In genomic region chr17:82911822-82912221, GRCh38 we compare ENCODE assay signal across 11 cellular contexts.
DNase-seq lines count a peak whose midpoint lies in the region; ATAC-seq lines count a peak whose summit lies in the region.
"Had no signal": no experiment of that assay in that cellular context is flagged by ENCODE, and none has a peak within 500 bp of the region (broad histone marks: within the 10 kb centered on the region; RNA-seq: fewer than 3 reads in every experiment).

No MANE protein-coding gene starts in this region.

- DNase-seq in stimulated activated naive CD8-positive, alpha-beta T cell treated with anti-CD3 and anti-CD28 coated beads, Interleukin-15, Interleukin-2, amounts not matched to agents 100 U/mL and 50 U/mL, for 24 hours: no peak
- no peak for DNase-seq in T-helper 17 cell
- peak; percentile 54 for DNase-seq in left ventricle myocardium superior
- no peak for DNase-seq in D341Med (ENCODE audit: low spot score)
- DNase-seq in T1000 (lab: John Stamatoyannopoulos, UW): no peak
- DNase-seq: PC-9; stimulated activated CD8-positive, alpha-beta memory T cell treated with anti-CD3 and anti-CD28 coated beads, Interleukin-4, amount 100 ng/mL, for 48 hours had no signal

- H3K9me3 ChIP-seq in T-helper 17 cell (ENCODE audit: control insufficient read depth, low read length, poor library complexity, severe bottlenecking): no peaks in the 10 kb centered on the region
- H3K9me3 ChIP-seq: neutrophil had no signal

- peak overlapping the region; percentile 86 for H3K27ac Mint-ChIP-seq in stimulated activated naive CD8-positive, alpha-beta T cell treated with anti-CD3 and anti-CD28 coated beads, Interleukin-15, Interleukin-2, amounts not matched to agents 100 ng/mL and 50 ng/mL, for 24 hours
- H3K27ac Mint-ChIP-seq in T-helper 17 cell: peak overlapping the region; percentile 24

- ATAC-seq in stimulated activated naive CD8-positive, alpha-beta T cell treated with anti-CD3 and anti-CD28 coated beads, Interleukin-15, Interleukin-2, amounts not matched to agents 100 U/mL and 50 U/mL, for 24 hours: no peak
- ATAC-seq in T-helper 17 cell (no peak), left ventricle myocardium superior (peak; percentile 15), HG03045 (IDR thresholded peaks at IDR 0.05; ENCODE audit: unreplicated experiment) (no peak), HG03196 (IDR thresholded peaks at IDR 0.05; ENCODE audit: unreplicated experiment) (no peak)

- H3K27me3 Mint-ChIP-seq in stimulated activated naive CD8-positive, alpha-beta T cell treated with anti-CD3 and anti-CD28 coated beads, Interleukin-15, Interleukin-2, amounts not matched to agents 100 ng/mL and 50 ng/mL, for 24 hours: no peaks in the 10 kb centered on the region
- no peaks in the 10 kb centered on the region for H3K27me3 Mint-ChIP-seq in T-helper 17 cell

- H3K9me3 Mint-ChIP-seq in stimulated activated naive CD8-positive, alpha-beta T cell treated with anti-CD3 and anti-CD28 coated beads, Interleukin-15, Interleukin-2, amounts not matched to agents 100 ng/mL and 50 ng/mL, for 24 hours: no peaks in the 10 kb centered on the region

- H3K4me3 Mint-ChIP-seq in stimulated activated naive CD8-positive, alpha-beta T cell treated with anti-CD3 and anti-CD28 coated beads, Interleukin-15, Interleukin-2, amounts not matched to agents 100 ng/mL and 50 ng/mL, for 24 hours: no peak overlapping the region
- H3K4me3 Mint-ChIP-seq in T-helper 17 cell: no peak overlapping the region

- H3K36me3 Mint-ChIP-seq in stimulated activated naive CD8-positive, alpha-beta T cell treated with anti-CD3 and anti-CD28 coated beads, Interleukin-15, Interleukin-2, amounts not matched to agents 100 ng/mL and 50 ng/mL, for 24 hours (ENCODE audit: low read depth): peaks cover 25% of the 10 kb centered on the region
- no peaks in the 10 kb centered on the region for H3K36me3 Mint-ChIP-seq in T-helper 17 cell (ENCODE audit: low read depth)

- peaks cover 37% of the 10 kb centered on the region for H3K4me1 Mint-ChIP-seq in stimulated activated naive CD8-positive, alpha-beta T cell treated with anti-CD3 and anti-CD28 coated beads, Interleukin-15, Interleukin-2, amounts not matched to agents 100 ng/mL and 50 ng/mL, for 24 hours (ENCODE audit: low read depth)
- H3K4me1 Mint-ChIP-seq in T-helper 17 cell: peaks cover 10% of the 10 kb centered on the region

- intact Hi-C loops in left ventricle myocardium superior (cut with micrococcal nuclease): no loop called here
